Comparison of ENCODE assay signal across 19 cellular contexts in the genomic region with DNA sequence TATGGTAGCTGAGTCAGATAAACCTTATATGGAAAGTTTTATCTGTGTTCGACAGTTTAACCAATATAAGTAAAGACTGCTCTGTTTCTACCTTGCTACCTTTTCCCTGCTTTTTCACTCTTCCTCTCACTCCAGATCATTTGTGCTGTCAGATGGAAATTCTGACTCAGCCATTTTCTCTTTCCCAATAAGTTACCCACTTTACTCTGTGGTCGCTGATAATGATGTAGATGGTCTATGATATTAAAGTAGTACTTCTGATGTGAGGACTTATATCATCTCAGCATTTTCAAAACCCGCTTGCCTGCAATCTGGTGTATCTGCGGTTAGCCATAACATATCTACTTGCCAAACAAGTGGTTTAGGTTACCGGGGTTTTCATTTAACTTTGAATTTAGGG. TPM values are rescaled to one million over a fixed set of nuclear protein-coding genes. Genes with fewer than 3 reads are reported as not detected.
DNase-seq lines count a peak whose midpoint lies in the region; ATAC-seq and TF ChIP-seq lines count a peak whose summit lies in the region.
"Had no signal": no experiment of that assay in that cellular context is flagged by ENCODE, and none has a peak within 500 bp of the region (broad histone marks: within the 10 kb centered on the region; RNA-seq: fewer than 3 reads in every experiment).

No MANE protein-coding gene starts in this region.

- TF ChIP-seq CTCF in choroid plexus epithelial cell (conservative IDR thresholded peaks at IDR 0.05; ENCODE audit: low read depth, low read length) (no peak), Calu3 (IDR thresholded peaks at IDR 0.05; ENCODE audit: unreplicated experiment) (no peak)

- no peaks in the 10 kb centered on the region for H3K9me3 Mint-ChIP-seq in stimulated activated memory B cell treated with anti-CD40 and anti-IgM and Interleukin-4, amounts not matched to agents 10 μg/mL and 1 μg/mL and 100 μg/mL, for 72 hours
- H3K9me3 Mint-ChIP-seq in Calu3 (ENCODE audit: low read depth, unreplicated experiment): no peaks in the 10 kb centered on the region

- peaks cover 93% of the 10 kb centered on the region for H3K4me1 Mint-ChIP-seq in stimulated activated memory B cell treated with anti-CD40 and anti-IgM and Interleukin-4, amounts not matched to agents 10 μg/mL and 1 μg/mL and 100 μg/mL, for 72 hours
- peaks cover 46% of the 10 kb centered on the region for H3K4me1 Mint-ChIP-seq in Calu3 (ENCODE audit: low read depth, unreplicated experiment)

- H3K27me3 Mint-ChIP-seq in stimulated activated memory B cell treated with anti-CD40 and anti-IgM and Interleukin-4, amounts not matched to agents 10 μg/mL and 1 μg/mL and 100 μg/mL, for 72 hours: no peaks in the 10 kb centered on the region
- H3K27me3 Mint-ChIP-seq in Calu3 (ENCODE audit: unreplicated experiment): no peaks in the 10 kb centered on the region

- H3K27ac Mint-ChIP-seq in stimulated activated memory B cell treated with anti-CD40 and anti-IgM and Interleukin-4, amounts not matched to agents 10 μg/mL and 1 μg/mL and 100 μg/mL, for 72 hours: no peak overlapping the region
- H3K27ac Mint-ChIP-seq in Calu3 (ENCODE audit: unreplicated experiment): no peak overlapping the region

- intact Hi-C loops in Calu3 (cut with micrococcal nuclease; ENCODE audit: unreplicated experiment): no loop called here

- H3K4me3 Mint-ChIP-seq in stimulated activated memory B cell treated with anti-CD40 and anti-IgM and Interleukin-4, amounts not matched to agents 10 μg/mL and 1 μg/mL and 100 μg/mL, for 72 hours: peak overlapping the region; percentile 3
- H3K4me3 Mint-ChIP-seq in Calu3 (ENCODE audit: low read depth, unreplicated experiment): no peak overlapping the region

- DNase-seq in H4 (ENCODE audit: low spot score): peak; percentile 40
- DNase-seq in M059J (ENCODE audit: low read depth): peak; percentile 49
- DNase-seq in choroid plexus epithelial cell (ENCODE audit: low read depth): peak; percentile 38
- no peak for DNase-seq in mesenteric fat pad (ENCODE audit: low spot score)
- DNase-seq in Calu3: no peak
- no peak for DNase-seq in hippocampal formation (lab: John Stamatoyannopoulos, UW)
- DNase-seq: EL, Karpas-422, NCI-H1417, NCI-H1930, NCI-H2171, NCI-H446 treated with DMSO at 0.1 percent for 48 hours, NCI-H774, SHP77 had no signal

- no peak for ATAC-seq in stimulated activated memory B cell treated with anti-CD40 and anti-IgM and Interleukin-4, amounts not matched to agents 10 μg/mL and 1 μg/mL and 100 μg/mL, for 72 hours
- no peak for ATAC-seq in GM18520 (IDR thresholded peaks at IDR 0.05; ENCODE audit: unreplicated experiment)
- ATAC-seq: Panc1, SK-N-SH treated with all-trans-retinoic acid at 6 μM for 48 hours had no signal

- H3K4me3 ChIP-seq in choroid plexus epithelial cell (ENCODE audit: low read depth, low read length): no peak overlapping the region
- H3K4me3 ChIP-seq: BLaER1 had no signal

- CTCF ChIA-PET in Calu3 (lab: Charles Lee): interaction anchor here (1.2 kb wide), 1 partner anchor 12 kb away, joined by 4 read pairs; no protein-coding TSS in a partner anchor

- BruUV-seq in Calu3 (replicated peaks; lab: Mats Ljungman, UMichigan): no TSS peak

- peaks cover 5% of the 10 kb centered on the region for H3K36me3 Mint-ChIP-seq in stimulated activated memory B cell treated with anti-CD40 and anti-IgM and Interleukin-4, amounts not matched to agents 10 μg/mL and 1 μg/mL and 100 μg/mL, for 72 hours
- H3K36me3 Mint-ChIP-seq in Calu3 (ENCODE audit: insufficient read depth, unreplicated experiment): no peaks in the 10 kb centered on the region

RNA-seq across cellular contexts. Expression of gene UTS2B, which starts 15.0 kb away (rescaled TPM):
- total RNA-seq in H4 (2014; rRNA removed; shearing (Covaris generic)): 0.95 TPM in 1 of 2 replicates, not detected in the other
- total RNA-seq in M059J (2014; rRNA removed; shearing (Covaris generic)): 0.57 and 10.3 TPM in 2 replicates
- total RNA-seq in mesenteric fat pad (1.1 TPM), Calu3 (2022) (1.5 and 1.6 TPM in 2 replicates)

RNA-seq across cellular contexts. Expression of gene CCDC50, which starts 16.1 kb away (rescaled TPM):
- 106 and 121 TPM in 2 replicates for total RNA-seq in H4 (2014; rRNA removed; shearing (Covaris generic))
- total RNA-seq in M059J (2014; rRNA removed; shearing (Covaris generic)): 184 and 195 TPM in 2 replicates
- total RNA-seq in mesenteric fat pad (120 TPM), Calu3 (2022) (124 and 134 TPM in 2 replicates)

Comparison
In these comparisons a context has a peak if more than half of its experiments do, and no peak if none do; other contexts are left out.
1. DNase-seq: peak in H4 (single experiment), M059J (single experiment) and choroid plexus epithelial cell (single experiment); none in mesenteric fat pad (single experiment), Calu3 (single experiment) and hippocampal formation (0 of 2).